Comparison of ENCODE assay signal across 16 cellular contexts in the genomic region with DNA sequence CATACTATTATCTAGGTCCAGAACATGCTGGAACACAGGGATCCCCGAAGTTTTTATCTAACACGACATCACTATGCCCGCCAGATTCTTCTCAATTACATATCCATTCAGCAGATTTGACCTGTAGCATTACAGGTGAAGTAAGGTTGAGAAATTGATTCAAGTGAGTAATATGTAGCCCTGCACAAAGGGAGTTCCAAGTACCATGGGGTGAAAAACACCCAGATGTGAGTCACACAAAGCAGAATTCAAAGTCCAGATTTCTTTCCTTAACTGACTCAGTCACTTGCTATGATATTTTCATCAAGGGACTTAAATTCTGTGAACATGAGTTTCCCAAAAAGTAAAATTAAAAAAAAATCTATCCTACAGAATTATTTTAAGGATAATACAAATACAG.
DNase-seq lines count a peak whose midpoint lies in the region; ATAC-seq and TF ChIP-seq lines count a peak whose summit lies in the region.
"Had no signal": no experiment of that assay in that cellular context is flagged by ENCODE, and none has a peak within 500 bp of the region (broad histone marks: within the 10 kb centered on the region; RNA-seq: fewer than 3 reads in every experiment).

No MANE protein-coding gene starts in this region.

- H3K27me3 ChIP-seq in foreskin keratinocyte (no peaks in the 10 kb centered on the region), A673 (replicated peaks; ENCODE audit: insufficient read depth, low read depth, low read length, poor library complexity) (no peaks in the 10 kb centered on the region)
- H3K27me3 ChIP-seq: BE2C had no signal

- H3K36me3 ChIP-seq in A673 (ENCODE audit: insufficient read depth, low read length, poor library complexity, severe bottlenecking), result no peaks in the 10 kb centered on the region
- H3K36me3 ChIP-seq: BE2C, HAP-1 had no signal

- no peak overlapping the region for H3K4me3 ChIP-seq in AG04449 (ENCODE audit: low read depth, low read length)
- H3K4me3 ChIP-seq in astrocyte of the cerebellum (ENCODE audit: low read depth, low read length), result no peak overlapping the region
- no peak overlapping the region for H3K4me3 ChIP-seq in A673 (ENCODE audit: low read depth, low read length, poor library complexity, severe bottlenecking)
- H3K4me3 ChIP-seq: HAP-1 had no signal

- POLR2A ChIA-PET in AG04449 (lab: Yijun Ruan, JAX), result no interaction called here
- POLR2A ChIA-PET in A673 (lab: Charles Lee; ENCODE audit: low non-redundant PET), result no interaction called here

- no peaks in the 10 kb centered on the region for H3K9me3 ChIP-seq in A673 (ENCODE audit: low read depth, low read length, poor library complexity, severe bottlenecking)
- H3K9me3 ChIP-seq: BE2C, HAP-1 had no signal

- in situ Hi-C loops in astrocyte of the cerebellum (cut with HindIII; ENCODE audit: low sequenced_read_pairs), result loop anchor here (25.0 kb wide), 2 partner anchors 679 to 979 kb away; a partner anchor contains a TSS

- TF ChIP-seq CTCF in AG04449 (IDR thresholded peaks at IDR 0.05; ENCODE audit: insufficient read depth, low read length, missing control alignments) (no peak), astrocyte of the cerebellum (IDR thresholded peaks at IDR 0.05; ENCODE audit: low read depth, low read length, missing control alignments) (no peak), foreskin keratinocyte (conservative IDR thresholded peaks at IDR 0.05) (no peak), A673 (conservative IDR thresholded peaks at IDR 0.05; ENCODE audit: low read depth, low read length) (no peak)

- intact Hi-C loops in A673 (cut with micrococcal nuclease; ENCODE audit: unreplicated experiment), result loop anchor here (5.0 to 10.0 kb wide), 6 partner anchors 222 to 1078 kb away; no protein-coding TSS in a partner anchor

- DNase-seq in AG04449 (ENCODE audit: low read depth, low spot score) (peak; percentile 34), HT1080 (ENCODE audit: low read depth) (peak; percentile 65), astrocyte of the cerebellum (ENCODE audit: low read depth) (peak; percentile 8), foreskin keratinocyte (peak; percentile 81 to 92), A673 (ENCODE audit: low spot score) (no peak), NCI-H446 (lab: John Stamatoyannopoulos, UW) (no peak), NCI-H1417 treated with DMSO at 0.1 percent for 48 hours (lab: John Stamatoyannopoulos, UW) (no peak)
- DNase-seq: activated B cell treated with CpG ODN at 0.5 μM for 24 hours; aorta; BE2C; NCI-H774; stimulated activated CD4-positive, alpha-beta T cell treated with anti-CD3 and anti-CD28 coated beads, Interleukin-1b, Interleukin-23, amount 100 ng/mL, for 48 hours; stimulated activated naive CD4-positive, alpha-beta T cell treated with Interleukin-2 at 50 U/mL for 16 hours had no signal

- CTCF ChIA-PET in AG04449 (lab: Yijun Ruan, JAX) (interaction anchor here (0.7 to 3.0 kb wide), 11 partner anchors 8 to 1135 kb away, joined by 3 to 42 read pairs (median 3); no protein-coding TSS in a partner anchor), A673 (lab: Charles Lee) (no interaction called here)

- ATAC-seq in foreskin keratinocyte, result peak; percentile 97
- no peak for ATAC-seq in HG03196 (IDR thresholded peaks at IDR 0.05; ENCODE audit: unreplicated experiment)

- peaks cover 27% of the 10 kb centered on the region for H3K4me1 ChIP-seq in foreskin keratinocyte
- H3K4me1 ChIP-seq in A673 (ENCODE audit: insufficient read depth, low read length, poor library complexity, severe bottlenecking), result peaks cover 6% of the 10 kb centered on the region
- H3K4me1 ChIP-seq: BE2C, parathyroid adenoma had no signal

- BruUV-seq in A673 (replicated peaks; lab: Mats Ljungman, UMichigan), result no TSS peak

- H3K27ac ChIP-seq in foreskin keratinocyte (peak overlapping the region; percentile 86), A673 (ENCODE audit: low read depth, low read length, poor library complexity, severe bottlenecking) (no peak overlapping the region)
- H3K27ac ChIP-seq: parathyroid adenoma had no signal

Comparison
In these comparisons a context has a peak if more than half of its experiments do, and no peak if none do; other contexts are left out.
1. DNase-seq: peak in AG04449 (single experiment), HT1080 (single experiment), astrocyte of the cerebellum (single experiment) and foreskin keratinocyte (2 of 2); none in A673 (single experiment), NCI-H446 (0 of 2) and NCI-H1417 treated with DMSO at 0.1 percent for 48 hours (single experiment).